ENCODE assay signal across 1 cellular context in genomic region chr5:156174225-156174624, GRCh38.
TF ChIP-seq lines count a peak whose summit lies in the region.

No MANE protein-coding gene starts in this region.

TF ChIP-seq in H1, 55 proteins besides CTCF, POLR2A, EP300 and RAD21 (continued from another document):
- TF ChIP-seq ATF3 (IDR thresholded peaks at IDR 0.05; ENCODE audit: insufficient read depth, low read depth, low read length): no peak
- TF ChIP-seq CHD1 (IDR thresholded peaks at IDR 0.05; ENCODE audit: low read depth, low read length): no peak
- no peak for TF ChIP-seq ATF2 (IDR thresholded peaks at IDR 0.05; ENCODE audit: low read length)
- TF ChIP-seq KDM4A (IDR thresholded peaks at IDR 0.05; ENCODE audit: low read depth, low read length, severe bottlenecking): no peak
- TF ChIP-seq SP2 (IDR thresholded peaks at IDR 0.05; ENCODE audit: low read length): no peak
- TF ChIP-seq CBX5 (IDR thresholded peaks at IDR 0.05; ENCODE audit: low read depth, low read length): no peak
- no peak for TF ChIP-seq POU5F1 (IDR thresholded peaks at IDR 0.05; ENCODE audit: low read depth, low read length)
